Comparison of ENCODE assay signal across 1 cellular context in the genomic region with DNA sequence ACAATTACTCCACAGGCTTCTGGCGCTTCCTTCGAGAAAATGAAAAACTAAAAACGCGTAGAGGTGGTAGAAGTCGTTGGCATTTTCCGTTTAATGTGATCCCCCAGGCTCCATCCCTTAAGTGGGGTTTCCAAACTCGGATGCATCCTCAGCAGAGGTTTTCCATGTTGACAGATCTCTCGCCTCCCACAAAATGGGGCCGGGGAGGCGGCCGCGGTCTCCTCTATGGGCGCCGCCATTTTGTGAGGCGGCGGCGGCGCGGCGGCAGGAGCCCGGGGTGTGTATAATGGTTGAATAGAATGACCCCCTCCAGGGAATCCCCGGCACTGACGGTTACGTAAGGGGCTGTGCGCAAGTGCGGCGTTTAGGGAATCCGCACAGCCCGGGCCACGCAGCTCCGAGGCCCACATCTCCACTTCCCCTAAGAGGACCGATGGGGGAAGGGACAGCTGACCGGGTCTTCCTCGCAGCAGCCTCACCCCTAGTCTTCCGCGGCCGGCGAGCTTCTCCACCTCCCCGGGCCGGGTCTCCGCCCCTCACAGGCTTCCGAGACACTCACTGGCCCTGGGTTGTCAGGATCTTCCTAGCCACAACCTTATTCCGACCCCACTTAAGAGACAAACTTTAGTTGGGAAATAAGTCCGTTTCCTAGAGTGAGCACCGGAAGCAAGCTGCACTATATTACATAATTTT.
TF ChIP-seq lines count a peak whose summit lies in the region.

No MANE protein-coding gene starts in this region.

TF ChIP-seq in K562, 482 proteins besides CTCF, POLR2A, EP300 and RAD21 (continued from another document and continues in another):
- TF ChIP-seq SNAPC5 (CRISPR knock-in tag; IDR thresholded peaks at IDR 0.05) = no peak
- peak; percentile 95 for TF ChIP-seq HDAC3 (IDR thresholded peaks at IDR 0.05; ENCODE audit: borderline replicate concordance, partially characterized antibody)
- TF ChIP-seq, protein P1, sequence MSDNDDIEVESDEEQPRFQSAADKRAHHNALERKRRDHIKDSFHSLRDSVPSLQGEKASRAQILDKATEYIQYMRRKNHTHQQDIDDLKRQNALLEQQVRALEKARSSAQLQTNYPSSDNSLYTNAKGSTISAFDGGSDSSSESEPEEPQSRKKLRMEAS (CRISPR knock-in tag; IDR thresholded peaks at IDR 0.05) = peak; percentile 79
- peak; percentile 83 for TF ChIP-seq FOXM1 (IDR thresholded peaks at IDR 0.05; ENCODE audit: low read depth)
- TF ChIP-seq FOXM1 (CRISPR knock-in tag; IDR thresholded peaks at IDR 0.05; ENCODE audit: low read depth) = peak; percentile 61; the same call in 1 of the 2 replicates
- no peak for TF ChIP-seq MEF2A (IDR thresholded peaks at IDR 0.05; ENCODE audit: control insufficient read depth, low read depth, low read length)
- no peak for TF ChIP-seq ZNF707 (CRISPR knock-in tag; conservative IDR thresholded peaks at IDR 0.05)
- TF ChIP-seq ZNF77 (CRISPR knock-in tag; IDR thresholded peaks at IDR 0.05) = no peak
- TF ChIP-seq ZNF316 (IDR thresholded peaks at IDR 0.05) = no peak
- TF ChIP-seq TSC22D4 (tag; IDR thresholded peaks at IDR 0.05) = no peak
- no peak for TF ChIP-seq BRF2 (IDR thresholded peaks at IDR 0.05; ENCODE audit: borderline replicate concordance, insufficient read depth, insufficient read length)
- TF ChIP-seq ZFX (CRISPR knock-in tag; IDR thresholded peaks at IDR 0.05) = peak; percentile 78
- TF ChIP-seq, protein P2, sequence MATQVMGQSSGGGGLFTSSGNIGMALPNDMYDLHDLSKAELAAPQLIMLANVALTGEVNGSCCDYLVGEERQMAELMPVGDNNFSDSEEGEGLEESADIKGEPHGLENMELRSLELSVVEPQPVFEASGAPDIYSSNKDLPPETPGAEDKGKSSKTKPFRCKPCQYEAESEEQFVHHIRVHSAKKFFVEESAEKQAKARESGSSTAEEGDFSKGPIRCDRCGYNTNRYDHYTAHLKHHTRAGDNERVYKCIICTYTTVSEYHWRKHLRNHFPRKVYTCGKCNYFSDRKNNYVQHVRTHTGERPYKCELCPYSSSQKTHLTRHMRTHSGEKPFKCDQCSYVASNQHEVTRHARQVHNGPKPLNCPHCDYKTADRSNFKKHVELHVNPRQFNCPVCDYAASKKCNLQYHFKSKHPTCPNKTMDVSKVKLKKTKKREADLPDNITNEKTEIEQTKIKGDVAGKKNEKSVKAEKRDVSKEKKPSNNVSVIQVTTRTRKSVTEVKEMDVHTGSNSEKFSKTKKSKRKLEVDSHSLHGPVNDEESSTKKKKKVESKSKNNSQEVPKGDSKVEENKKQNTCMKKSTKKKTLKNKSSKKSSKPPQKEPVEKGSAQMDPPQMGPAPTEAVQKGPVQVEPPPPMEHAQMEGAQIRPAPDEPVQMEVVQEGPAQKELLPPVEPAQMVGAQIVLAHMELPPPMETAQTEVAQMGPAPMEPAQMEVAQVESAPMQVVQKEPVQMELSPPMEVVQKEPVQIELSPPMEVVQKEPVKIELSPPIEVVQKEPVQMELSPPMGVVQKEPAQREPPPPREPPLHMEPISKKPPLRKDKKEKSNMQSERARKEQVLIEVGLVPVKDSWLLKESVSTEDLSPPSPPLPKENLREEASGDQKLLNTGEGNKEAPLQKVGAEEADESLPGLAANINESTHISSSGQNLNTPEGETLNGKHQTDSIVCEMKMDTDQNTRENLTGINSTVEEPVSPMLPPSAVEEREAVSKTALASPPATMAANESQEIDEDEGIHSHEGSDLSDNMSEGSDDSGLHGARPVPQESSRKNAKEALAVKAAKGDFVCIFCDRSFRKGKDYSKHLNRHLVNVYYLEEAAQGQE (CRISPR knock-in tag; IDR thresholded peaks at IDR 0.05; ENCODE audit: low read depth) = no peak; the same call in 1 of the 2 replicates
- no peak for TF ChIP-seq STAG1 (CRISPR knock-in tag; IDR thresholded peaks at IDR 0.05; ENCODE audit: borderline replicate concordance)
- no peak for TF ChIP-seq RBM14 (IDR thresholded peaks at IDR 0.05; ENCODE audit: borderline replicate concordance, insufficient read depth, low read depth, low read length)
- peak; percentile 93; the same call in 1 of the 2 replicates for TF ChIP-seq ZNF395 (CRISPR knock-in tag; IDR thresholded peaks at IDR 0.05)
- TF ChIP-seq HDAC2 (IDR thresholded peaks at IDR 0.05) = 0 out of 2 replicates have a peak, but pooled peaks have one; percentile 48
- no peak for TF ChIP-seq NR1H2 (CRISPR knock-in tag; IDR thresholded peaks at IDR 0.05)
- TF ChIP-seq ZKSCAN3 (CRISPR knock-in tag; IDR thresholded peaks at IDR 0.05) = no peak
- no peak for TF ChIP-seq ZFP30 (CRISPR knock-in tag; IDR thresholded peaks at IDR 0.05; ENCODE audit: borderline replicate concordance)
- TF ChIP-seq MNT (conservative IDR thresholded peaks at IDR 0.05) = peak; percentile 86 to 95
- no peak for TF ChIP-seq SMC3 (conservative IDR thresholded peaks at IDR 0.05; ENCODE audit: insufficient read depth, low read depth, low read length)
- no peak for TF ChIP-seq ZNF12 (CRISPR knock-in tag; IDR thresholded peaks at IDR 0.05)
- peak; percentile 42 to 95; a peak in 3 of 4 replicates for TF ChIP-seq UBTF (IDR thresholded peaks at IDR 0.05; ENCODE audit: borderline replicate concordance in 1 of 2, low read depth in 2 of 2, low read length in 2 of 2)
- no peak for TF ChIP-seq ZNF133 (CRISPR knock-in tag; IDR thresholded peaks at IDR 0.05)
- no peak for TF ChIP-seq SMARCE1 (IDR thresholded peaks at IDR 0.05)
- TF ChIP-seq SAP30 (IDR thresholded peaks at IDR 0.05; ENCODE audit: borderline replicate concordance, insufficient read depth, low read depth, low read length, poor library complexity, severe bottlenecking) = peak; percentile 71
- no peak for TF ChIP-seq HOXB6 (CRISPR knock-in tag; IDR thresholded peaks at IDR 0.05; ENCODE audit: borderline replicate concordance)
- no peak for TF ChIP-seq ZNF354B (CRISPR knock-in tag; IDR thresholded peaks at IDR 0.05)
- no peak for TF ChIP-seq MAFK (IDR thresholded peaks at IDR 0.05; ENCODE audit: low read length)
- peak; percentile 82 for TF ChIP-seq GABPB1 (CRISPR knock-in tag; IDR thresholded peaks at IDR 0.05)
- TF ChIP-seq, protein P3, sequence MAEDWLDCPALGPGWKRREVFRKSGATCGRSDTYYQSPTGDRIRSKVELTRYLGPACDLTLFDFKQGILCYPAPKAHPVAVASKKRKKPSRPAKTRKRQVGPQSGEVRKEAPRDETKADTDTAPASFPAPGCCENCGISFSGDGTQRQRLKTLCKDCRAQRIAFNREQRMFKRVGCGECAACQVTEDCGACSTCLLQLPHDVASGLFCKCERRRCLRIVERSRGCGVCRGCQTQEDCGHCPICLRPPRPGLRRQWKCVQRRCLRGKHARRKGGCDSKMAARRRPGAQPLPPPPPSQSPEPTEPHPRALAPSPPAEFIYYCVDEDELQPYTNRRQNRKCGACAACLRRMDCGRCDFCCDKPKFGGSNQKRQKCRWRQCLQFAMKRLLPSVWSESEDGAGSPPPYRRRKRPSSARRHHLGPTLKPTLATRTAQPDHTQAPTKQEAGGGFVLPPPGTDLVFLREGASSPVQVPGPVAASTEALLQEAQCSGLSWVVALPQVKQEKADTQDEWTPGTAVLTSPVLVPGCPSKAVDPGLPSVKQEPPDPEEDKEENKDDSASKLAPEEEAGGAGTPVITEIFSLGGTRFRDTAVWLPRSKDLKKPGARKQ (CRISPR knock-in tag; IDR thresholded peaks at IDR 0.05) = no peak
- TF ChIP-seq CHD4 (IDR thresholded peaks at IDR 0.05; ENCODE audit: insufficient read depth, insufficient replicate concordance, low read depth, low read length, poor library complexity, severe bottlenecking) = no peak
- peak; percentile 73 for TF ChIP-seq ETV1 (tag; conservative IDR thresholded peaks at IDR 0.05; ENCODE audit: low read depth)
- TF ChIP-seq, protein P4, sequence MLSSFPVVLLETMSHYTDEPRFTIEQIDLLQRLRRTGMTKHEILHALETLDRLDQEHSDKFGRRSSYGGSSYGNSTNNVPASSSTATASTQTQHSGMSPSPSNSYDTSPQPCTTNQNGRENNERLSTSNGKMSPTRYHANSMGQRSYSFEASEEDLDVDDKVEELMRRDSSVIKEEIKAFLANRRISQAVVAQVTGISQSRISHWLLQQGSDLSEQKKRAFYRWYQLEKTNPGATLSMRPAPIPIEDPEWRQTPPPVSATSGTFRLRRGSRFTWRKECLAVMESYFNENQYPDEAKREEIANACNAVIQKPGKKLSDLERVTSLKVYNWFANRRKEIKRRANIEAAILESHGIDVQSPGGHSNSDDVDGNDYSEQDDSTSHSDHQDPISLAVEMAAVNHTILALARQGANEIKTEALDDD (IDR thresholded peaks at IDR 0.05) = peak; percentile 22; the same call in 1 of the 2 replicates
- TF ChIP-seq HNRNPUL1 (IDR thresholded peaks at IDR 0.05; ENCODE audit: low read length) = no peak
- TF ChIP-seq ZNF143 (CRISPR knock-in tag; IDR thresholded peaks at IDR 0.05) = no peak
- TF ChIP-seq, protein P5, sequence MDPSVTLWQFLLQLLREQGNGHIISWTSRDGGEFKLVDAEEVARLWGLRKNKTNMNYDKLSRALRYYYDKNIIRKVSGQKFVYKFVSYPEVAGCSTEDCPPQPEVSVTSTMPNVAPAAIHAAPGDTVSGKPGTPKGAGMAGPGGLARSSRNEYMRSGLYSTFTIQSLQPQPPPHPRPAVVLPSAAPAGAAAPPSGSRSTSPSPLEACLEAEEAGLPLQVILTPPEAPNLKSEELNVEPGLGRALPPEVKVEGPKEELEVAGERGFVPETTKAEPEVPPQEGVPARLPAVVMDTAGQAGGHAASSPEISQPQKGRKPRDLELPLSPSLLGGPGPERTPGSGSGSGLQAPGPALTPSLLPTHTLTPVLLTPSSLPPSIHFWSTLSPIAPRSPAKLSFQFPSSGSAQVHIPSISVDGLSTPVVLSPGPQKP (CRISPR knock-in tag; IDR thresholded peaks at IDR 0.05) = no peak
- no peak for TF ChIP-seq TGIF2 (CRISPR knock-in tag; IDR thresholded peaks at IDR 0.05)
- no peak for TF ChIP-seq HDAC8 (tag; IDR thresholded peaks at IDR 0.05)
- peak; percentile 50; the same call in 1 of the 2 replicates for TF ChIP-seq SMAD3 (CRISPR knock-in tag; conservative IDR thresholded peaks at IDR 0.05)
- TF ChIP-seq CCAR2 (IDR thresholded peaks at IDR 0.05; ENCODE audit: low read depth, low read length) = no peak
- TF ChIP-seq TCFL5 (CRISPR knock-in tag; conservative IDR thresholded peaks at IDR 0.05) = no peak
- TF ChIP-seq SP1 (CRISPR knock-in tag; IDR thresholded peaks at IDR 0.05) = peak; percentile 88
- no peak for TF ChIP-seq KLF1 (tag; IDR thresholded peaks at IDR 0.05)
- TF ChIP-seq ARID2 (IDR thresholded peaks at IDR 0.05) = no peak
- no peak for TF ChIP-seq ZNF3 (CRISPR knock-in tag; IDR thresholded peaks at IDR 0.05)
- TF ChIP-seq ZNF764 (CRISPR knock-in tag; IDR thresholded peaks at IDR 0.05; ENCODE audit: low read depth) = no peak
- peak; percentile 17 to 49; a peak in 1 of 4 replicates for TF ChIP-seq TRIM24 (IDR thresholded peaks at IDR 0.05)
